ENCODE assay signal across 28 cellular contexts in genomic region chr3:39135170-39135805, GRCh38. TPM values are rescaled to one million over a fixed set of nuclear protein-coding genes. Genes with fewer than 3 reads are reported as not detected.
DNase-seq lines count a peak whose midpoint lies in the region; ATAC-seq and TF ChIP-seq lines count a peak whose summit lies in the region.
"Had no signal": no experiment of that assay in that cellular context is flagged by ENCODE, and none has a peak within 500 bp of the region (broad histone marks: within the 10 kb centered on the region; RNA-seq: fewer than 3 reads in every experiment).

No MANE protein-coding gene starts in this region.

- H3K4me3 Mint-ChIP-seq in endothelial cell (ENCODE audit: unreplicated experiment) = peak overlapping the region; percentile 83
- H3K4me3 Mint-ChIP-seq in activated CD4-positive, alpha-beta memory T cell treated with anti-CD3 and anti-CD28 coated beads for 36 hours = no peak overlapping the region
- H3K4me3 Mint-ChIP-seq: activated B cell treated with CpG ODN at 0.5 μM for 24 hours; activated CD8-positive, alpha-beta T cell treated with anti-CD3 and anti-CD28 coated beads for 36 hours; CD14-positive monocyte; memory B cell; type B pancreatic cell had no signal

- H3K36me3 Mint-ChIP-seq in endothelial cell (ENCODE audit: low read depth, unreplicated experiment) = peaks cover 47% of the 10 kb centered on the region
- H3K36me3 Mint-ChIP-seq in activated CD4-positive, alpha-beta memory T cell treated with anti-CD3 and anti-CD28 coated beads for 36 hours = no peaks in the 10 kb centered on the region
- H3K36me3 Mint-ChIP-seq: activated naive CD4-positive, alpha-beta T cell treated with anti-CD3 and anti-CD28 coated beads, Interleukin-2, amount 50 U/mL, for 72 hours had no signal

- peaks cover 19% of the 10 kb centered on the region for H3K27me3 Mint-ChIP-seq in endothelial cell (ENCODE audit: unreplicated experiment)
- no peaks in the 10 kb centered on the region for H3K27me3 Mint-ChIP-seq in activated CD4-positive, alpha-beta memory T cell treated with anti-CD3 and anti-CD28 coated beads for 36 hours
- H3K27me3 Mint-ChIP-seq: activated B cell treated with CpG ODN at 0.5 μM for 24 hours; activated CD8-positive, alpha-beta T cell treated with anti-CD3 and anti-CD28 coated beads for 36 hours; memory B cell; type B pancreatic cell had no signal

- no peaks in the 10 kb centered on the region for H3K9me3 ChIP-seq in lung (ENCODE audit: control insufficient read depth in 2 of 2, insufficient read depth in 1 of 2, low read length in 1 of 2)
- no peaks in the 10 kb centered on the region for H3K9me3 ChIP-seq in upper lobe of right lung
- H3K9me3 ChIP-seq: prostate gland had no signal

- 55 to 71% methylated on average over 8 of the region's 8 CpGs for WGBS in lung, 2 donors

- no peaks in the 10 kb centered on the region for H3K27me3 ChIP-seq in lung (ENCODE audit: control insufficient read depth, insufficient read depth)
- no peaks in the 10 kb centered on the region for H3K27me3 ChIP-seq in upper lobe of right lung
- H3K27me3 ChIP-seq: cardiac muscle cell had no signal

- H3K9me3 Mint-ChIP-seq in endothelial cell (ENCODE audit: unreplicated experiment) = no peaks in the 10 kb centered on the region
- no peaks in the 10 kb centered on the region for H3K9me3 Mint-ChIP-seq in activated CD4-positive, alpha-beta memory T cell treated with anti-CD3 and anti-CD28 coated beads for 36 hours
- H3K9me3 Mint-ChIP-seq: activated B cell treated with CpG ODN at 0.5 μM for 24 hours; activated CD8-positive, alpha-beta T cell treated with anti-CD3 and anti-CD28 coated beads for 36 hours; activated naive CD4-positive, alpha-beta T cell treated with anti-CD3 and anti-CD28 coated beads, Interleukin-2, amount 50 U/mL, for 72 hours; memory B cell; type B pancreatic cell had no signal

- CTCF ChIA-PET in activated CD4-positive, alpha-beta memory T cell treated with anti-CD3 and anti-CD28 coated beads for 36 hours (lab: Charles Lee) = no interaction called here

- intact Hi-C loops in left cardiac atrium (cut with DNase I) (no loop called here), upper lobe of right lung (cut with DNase I) (no loop called here)
- intact Hi-C loops in activated CD4-positive, alpha-beta memory T cell treated with anti-CD3 and anti-CD28 coated beads for 36 hours (cut with micrococcal nuclease) = no loop called here

- ATAC-seq in left cardiac atrium (peak; percentile 6 to 43), lung (ENCODE audit: insufficient read depth, low FRiP score) (no peak), upper lobe of right lung (peak; percentile 70)
- no peak for ATAC-seq in stimulated activated naive CD8-positive, alpha-beta T cell treated with anti-CD3 and anti-CD28 coated beads, Interleukin-15, Interleukin-2, amounts not matched to agents 100 U/mL and 50 U/mL, for 24 hours
- ATAC-seq: activated CD8-positive, alpha-beta T cell treated with anti-CD3 and anti-CD28 coated beads for 36 hours had no signal

- H3K27ac ChIP-seq in lung (ENCODE audit: low read depth in 1 of 2, low read length in 1 of 2) = peak overlapping the region in 1 of 2 donors; percentile 87
- H3K27ac ChIP-seq in upper lobe of right lung = peak overlapping the region; percentile 58
- H3K27ac ChIP-seq: cardiac muscle cell, PC-9, prostate gland had no signal

- H3K36me3 ChIP-seq in lung (ENCODE audit: control insufficient read depth in 2 of 2, insufficient read depth in 2 of 2, low read length in 2 of 2) (peaks cover 0 to 17% of the 10 kb centered on the region in 2 donors), upper lobe of right lung (peaks cover 4% of the 10 kb centered on the region)
- H3K36me3 ChIP-seq: cardiac muscle cell, prostate gland had no signal

- peak overlapping the region; percentile 19 for H3K27ac Mint-ChIP-seq in endothelial cell (ENCODE audit: unreplicated experiment)
- H3K27ac Mint-ChIP-seq in activated CD4-positive, alpha-beta memory T cell treated with anti-CD3 and anti-CD28 coated beads for 36 hours = no peak overlapping the region
- H3K27ac Mint-ChIP-seq: activated B cell treated with CpG ODN at 0.5 μM for 24 hours; activated CD8-positive, alpha-beta T cell treated with anti-CD3 and anti-CD28 coated beads for 36 hours; CD14-positive monocyte; memory B cell; type B pancreatic cell had no signal

- POLR2A ChIA-PET in activated CD4-positive, alpha-beta memory T cell treated with anti-CD3 and anti-CD28 coated beads for 36 hours (lab: Charles Lee) = no interaction called here

- H3K4me1 ChIP-seq in lung (ENCODE audit: control insufficient read depth in 2 of 2, insufficient read depth in 2 of 2, low read length in 2 of 2) (peaks cover 0 to 49% of the 10 kb centered on the region in 2 donors), upper lobe of right lung (peaks cover 45% of the 10 kb centered on the region)

- peaks cover 46% of the 10 kb centered on the region for H3K4me1 Mint-ChIP-seq in endothelial cell (ENCODE audit: unreplicated experiment)
- H3K4me1 Mint-ChIP-seq in activated CD4-positive, alpha-beta memory T cell treated with anti-CD3 and anti-CD28 coated beads for 36 hours (ENCODE audit: low read depth) = peaks cover 26% of the 10 kb centered on the region
- H3K4me1 Mint-ChIP-seq: activated B cell treated with CpG ODN at 0.5 μM for 24 hours had no signal

- no peak for TF ChIP-seq CTCF in endothelial cell (IDR thresholded peaks at IDR 0.05; ENCODE audit: unreplicated experiment)
- no peak for TF ChIP-seq CTCF in lung (IDR thresholded peaks at IDR 0.05; ENCODE audit: control extremely low read depth, extremely low read depth)
- no peak for TF ChIP-seq CTCF in upper lobe of right lung (IDR thresholded peaks at IDR 0.05)

- DNase-seq in endothelial cell (ENCODE audit: low spot score) (no peak), left cardiac atrium (peak; percentile 82), lung (ENCODE audit: low spot score) (peak; percentile 71), upper lobe of right lung (peak; percentile 83), MV-4-11 (lab: John Stamatoyannopoulos, UW) (no peak)
- DNase-seq in stimulated activated naive CD8-positive, alpha-beta T cell treated with anti-CD3 and anti-CD28 coated beads, Interleukin-15, Interleukin-2, amounts not matched to agents 100 U/mL and 50 U/mL, for 24 hours = no peak
- no peak for DNase-seq in activated CD4-positive, alpha-beta memory T cell treated with anti-CD3 and anti-CD28 coated beads for 36 hours
- DNase-seq: activated B cell treated with CpG ODN at 0.5 μM for 24 hours; activated CD8-positive, alpha-beta T cell treated with anti-CD3 and anti-CD28 coated beads for 36 hours; anterior cingulate cortex; Calu3; cortex of kidney; DMS79 treated with DMSO at 0.1 percent for 48 hours; GF-D8; NCI-H2029 treated with DMSO at 0.1 percent for 48 hours; NCI-H526; NK-92 treated with Interleukin-12 subunit alpha and Interleukin-12 subunit beta, amount 100 ng/mL, for 24 hours; PC-9; SHP77; T-helper 9 cell had no signal

- H3K4me3 ChIP-seq in lung (no peak overlapping the region), upper lobe of right lung (no peak overlapping the region)
- H3K4me3 ChIP-seq: cardiac muscle cell, PC-9, prostate gland had no signal

RNA-seq across cellular contexts. Expression of gene CSRNP1, which starts 18.1 kb away (rescaled TPM):
- total RNA-seq in endothelial cell (ENCODE audit: unreplicated experiment) (20.8 TPM), left cardiac atrium (10 to 100 TPM; 20.5 to 41.6 TPM), lung (10 to 100 TPM; 32.8 to 37.9 TPM), upper lobe of right lung (89.3 TPM)
- polyA plus RNA-seq in lung = 10 to 100 TPM; 25.2 to 97.8 TPM
- 10 to 100 TPM; 63.0 to 66.2 TPM for total RNA-seq in activated CD4-positive, alpha-beta memory T cell treated with anti-CD3 and anti-CD28 coated beads for 36 hours

RNA-seq across cellular contexts. Expression of gene TTC21A, which starts 27.8 kb away (rescaled TPM):
- total RNA-seq in endothelial cell (ENCODE audit: unreplicated experiment) (41.7 TPM), left cardiac atrium (1 to 10 TPM; 1.8 to 2.5 TPM), lung (10 to 100 TPM; 14.2 to 30.4 TPM), upper lobe of right lung (11.6 TPM)
- polyA plus RNA-seq in lung = 1 to 10 TPM; 6.1 to 9.2 TPM
- 1 to 10 TPM; 1.7 to 1.8 TPM for total RNA-seq in activated CD4-positive, alpha-beta memory T cell treated with anti-CD3 and anti-CD28 coated beads for 36 hours

RNA-seq across cellular contexts. Expression of gene GORASP1, which starts 27.9 kb away (rescaled TPM):
- 130 TPM for total RNA-seq in endothelial cell (ENCODE audit: unreplicated experiment)
- 10 to 100 TPM; 39.0 to 49.1 TPM for total RNA-seq in left cardiac atrium
- 10 to 100 TPM; 54.8 to 71.1 TPM for total RNA-seq in lung
- polyA plus RNA-seq in lung = 10 to 100 TPM; 28.7 to 42.3 TPM
- 86.9 TPM for total RNA-seq in upper lobe of right lung
- total RNA-seq in activated CD4-positive, alpha-beta memory T cell treated with anti-CD3 and anti-CD28 coated beads for 36 hours = 10 to 100 TPM; 32.7 to 34.1 TPM

RNA-seq across cellular contexts. Expression of gene XIRP1, which starts 57.1 kb away (rescaled TPM):
- total RNA-seq in endothelial cell (ENCODE audit: unreplicated experiment) = 0.21 TPM
- 100 to 1,000 TPM; 160 to 242 TPM for total RNA-seq in left cardiac atrium
- under 1 TPM; 0.37 to 0.67 TPM for total RNA-seq in lung
- polyA plus RNA-seq in lung = under 1 TPM; 0.08 to 0.81 TPM
- total RNA-seq in upper lobe of right lung = not detected
- total RNA-seq in activated CD4-positive, alpha-beta memory T cell treated with anti-CD3 and anti-CD28 coated beads for 36 hours = 1 to 10 TPM; 1.3 to 1.6 TPM
- total RNA-seq: Calu3, fibroblast of lung, glomerular endothelial cell, PC-9 had no signal
- polyA plus RNA-seq: CD14-positive monocyte had no signal

Comparison
In these comparisons a context has a peak if more than half of its experiments do, and no peak if none do; other contexts are left out.
1. DNase-seq: peak in left cardiac atrium (single experiment), lung (single experiment) and upper lobe of right lung (single experiment); none in endothelial cell (single experiment), stimulated activated naive CD8-positive, alpha-beta T cell treated with anti-CD3 and anti-CD28 coated beads, Interleukin-15, Interleukin-2, amounts not matched to agents 100 U/mL and 50 U/mL, for 24 hours (single experiment), activated CD4-positive, alpha-beta memory T cell treated with anti-CD3 and anti-CD28 coated beads for 36 hours (single experiment) and MV-4-11 (single experiment).
2. ATAC-seq: peak in left cardiac atrium (2 of 2) and upper lobe of right lung (single experiment); none in lung (single experiment) and stimulated activated naive CD8-positive, alpha-beta T cell treated with anti-CD3 and anti-CD28 coated beads, Interleukin-15, Interleukin-2, amounts not matched to agents 100 U/mL and 50 U/mL, for 24 hours (single experiment).